ENCODE assay signal across 19 cellular contexts in genomic region chr5:121572061-121572460, GRCh38.
DNase-seq lines count a peak whose midpoint lies in the region; ATAC-seq, FAIRE-seq and TF ChIP-seq lines count a peak whose summit lies in the region.
"Had no signal": no experiment of that assay in that cellular context is flagged by ENCODE, and none has a peak within 500 bp of the region (broad histone marks: within the 10 kb centered on the region; RNA-seq: fewer than 3 reads in every experiment).

No MANE protein-coding gene starts in this region.

- H3K27ac ChIP-seq in DND-41 (ENCODE audit: low read length): peak overlapping the region; percentile 66; the same call in 1 of the 2 replicates
- H3K27ac ChIP-seq in astrocyte (ENCODE audit: low read depth, low read length): no peak overlapping the region
- H3K27ac ChIP-seq in Karpas-422 (ENCODE audit: low read length): no peak overlapping the region
- H3K27ac ChIP-seq: 22Rv1, BLaER1 had no signal

- peaks cover 7% of the 10 kb centered on the region for H3K9me3 ChIP-seq in DND-41 (ENCODE audit: insufficient read depth, low read length, severe bottlenecking)
- H3K9me3 ChIP-seq in astrocyte (ENCODE audit: insufficient read depth, low read depth, low read length): no peaks in the 10 kb centered on the region
- peaks cover 3% of the 10 kb centered on the region; the same call in 1 of the 2 replicates for H3K9me3 ChIP-seq in Karpas-422 (ENCODE audit: low read length)
- H3K9me3 ChIP-seq: BLaER1 had no signal

- 0 out of 2 replicates have a peak overlapping the region, but pooled peaks have one; percentile 37 for H2AFZ ChIP-seq in DND-41 (ENCODE audit: low read depth, low read length)
- H2AFZ ChIP-seq in astrocyte (ENCODE audit: low read depth, low read length): no peak overlapping the region
- H2AFZ ChIP-seq in Karpas-422 (ENCODE audit: low read length): no peak overlapping the region

- H3K36me3 Mint-ChIP-seq in astrocyte (ENCODE audit: low read depth, unreplicated experiment): no peaks in the 10 kb centered on the region
- H3K36me3 Mint-ChIP-seq: CD14-positive monocyte; CD4-positive, alpha-beta memory T cell had no signal

- no peaks in the 10 kb centered on the region for H3K9me3 Mint-ChIP-seq in astrocyte (ENCODE audit: unreplicated experiment)

- no peaks in the 10 kb centered on the region for H3K36me3 ChIP-seq in DND-41 (ENCODE audit: insufficient read depth, low read length)
- H3K36me3 ChIP-seq in astrocyte (ENCODE audit: insufficient read depth, low read length): no peaks in the 10 kb centered on the region
- no peaks in the 10 kb centered on the region for H3K36me3 ChIP-seq in Karpas-422 (ENCODE audit: insufficient read depth, low read length)
- H3K36me3 ChIP-seq: BLaER1 had no signal

- H3K9ac ChIP-seq in DND-41 (ENCODE audit: low read depth, low read length): no peak overlapping the region
- no peak overlapping the region for H3K9ac ChIP-seq in astrocyte (ENCODE audit: low read length)
- H3K9ac ChIP-seq in Karpas-422 (ENCODE audit: low read length): no peak overlapping the region
- H3K9ac ChIP-seq: BLaER1 had no signal

- DNase-seq in DND-41: no peak
- peak; percentile 45 for DNase-seq in astrocyte (ENCODE audit: low read depth)
- DNase-seq in choroid plexus epithelial cell (ENCODE audit: low read depth): peak; percentile 3
- DNase-seq in non-pigmented ciliary epithelial cell (ENCODE audit: low read depth): peak; percentile 19
- DNase-seq in 8988T: no peak
- no peak for DNase-seq in Karpas-422
- DNase-seq: Calu3; CD4-positive, alpha-beta memory T cell; DMS79 treated with DMSO at 0.1 percent for 48 hours; GF-D8; GOT3; H7; HFFc6 had no signal

- H3K79me2 ChIP-seq in DND-41 (ENCODE audit: insufficient read depth, low read length) (no peaks in the 10 kb centered on the region), astrocyte (ENCODE audit: insufficient read depth, low read length) (no peaks in the 10 kb centered on the region), Karpas-422 (ENCODE audit: low read length) (no peaks in the 10 kb centered on the region)

- no peak for FAIRE-seq in astrocyte (lab: Jason Lieb, UNC)

- TF ChIP-seq CTCF in DND-41 (IDR thresholded peaks at IDR 0.05; ENCODE audit: borderline replicate concordance, extremely low read depth, low read length, poor library complexity, severe bottlenecking): no peak
- no peak for TF ChIP-seq CTCF in astrocyte (IDR thresholded peaks at IDR 0.05; ENCODE audit: insufficient read depth, low read depth, low read length)
- TF ChIP-seq CTCF in choroid plexus epithelial cell (conservative IDR thresholded peaks at IDR 0.05; ENCODE audit: low read depth, low read length): no peak

- peaks cover 9% of the 10 kb centered on the region for H3K4me1 Mint-ChIP-seq in astrocyte (ENCODE audit: low read depth, unreplicated experiment)
- H3K4me1 Mint-ChIP-seq: CD14-positive monocyte; CD4-positive, alpha-beta memory T cell had no signal

- H3K4me2 ChIP-seq in DND-41 (ENCODE audit: insufficient read depth, low read length) (no peak overlapping the region), astrocyte (ENCODE audit: low read length) (no peak overlapping the region), Karpas-422 (ENCODE audit: low read depth, low read length, poor library complexity, severe bottlenecking) (no peak overlapping the region)
- H3K4me2 ChIP-seq: BLaER1 had no signal

- no peaks in the 10 kb centered on the region for H4K20me1 ChIP-seq in DND-41 (ENCODE audit: insufficient read depth, low read length)
- H4K20me1 ChIP-seq in astrocyte (ENCODE audit: insufficient read depth, low read length): no peaks in the 10 kb centered on the region
- H4K20me1 ChIP-seq in Karpas-422 (ENCODE audit: insufficient read depth, low read depth, low read length): no peaks in the 10 kb centered on the region
- H4K20me1 ChIP-seq: BLaER1 had no signal

- H3K4me1 ChIP-seq in DND-41 (ENCODE audit: insufficient read depth, low read length) (peaks cover 35% of the 10 kb centered on the region), astrocyte (ENCODE audit: insufficient read depth, low read length) (no peaks in the 10 kb centered on the region), Karpas-422 (ENCODE audit: low read length) (no peaks in the 10 kb centered on the region)
- H3K4me1 ChIP-seq: BLaER1 had no signal

- no peaks in the 10 kb centered on the region for H3K27me3 Mint-ChIP-seq in astrocyte (ENCODE audit: low read depth, unreplicated experiment)
- H3K27me3 Mint-ChIP-seq: CD4-positive, alpha-beta memory T cell had no signal

- H3K27ac Mint-ChIP-seq in astrocyte (ENCODE audit: unreplicated experiment): no peak overlapping the region
- H3K27ac Mint-ChIP-seq: CD14-positive monocyte; CD4-positive, alpha-beta memory T cell; HFFc6 had no signal

- H3K27me3 ChIP-seq in DND-41 (ENCODE audit: insufficient read depth, low read length, poor library complexity): no peaks in the 10 kb centered on the region
- H3K27me3 ChIP-seq in astrocyte (ENCODE audit: insufficient read depth, low read length): no peaks in the 10 kb centered on the region
- H3K27me3 ChIP-seq in Karpas-422 (ENCODE audit: low read length): no peaks in the 10 kb centered on the region
- H3K27me3 ChIP-seq: BLaER1 had no signal

- no peaks in the 10 kb centered on the region for H3K9me2 ChIP-seq in Karpas-422 (replicated peaks; ENCODE audit: insufficient read depth, low read length)

- ATAC-seq in DND-41 (ENCODE audit: insufficient read depth, low read depth): no peak
- ATAC-seq in HG03108 (IDR thresholded peaks at IDR 0.05; ENCODE audit: unreplicated experiment): no peak
- no peak for ATAC-seq in GM18520 (IDR thresholded peaks at IDR 0.05; ENCODE audit: unreplicated experiment)
- ATAC-seq: HCT116 had no signal

- H3K4me3 Mint-ChIP-seq in astrocyte (ENCODE audit: unreplicated experiment): no peak overlapping the region
- H3K4me3 Mint-ChIP-seq: CD14-positive monocyte; CD4-positive, alpha-beta memory T cell; HFFc6 had no signal

- H3K4me3 ChIP-seq in DND-41 (ENCODE audit: low read depth in 1 of 2, low read length in 2 of 2): no peak overlapping the region
- no peak overlapping the region for H3K4me3 ChIP-seq in astrocyte (ENCODE audit: insufficient read depth, low read depth, low read length)
- no peak overlapping the region for H3K4me3 ChIP-seq in choroid plexus epithelial cell (ENCODE audit: low read depth, low read length)
- H3K4me3 ChIP-seq in Karpas-422 (ENCODE audit: low read length): no peak overlapping the region
- H3K4me3 ChIP-seq: BLaER1 had no signal

Comparison
In these comparisons a context has a peak if more than half of its experiments do, and no peak if none do; other contexts are left out.
1. DNase-seq: peak in astrocyte (single experiment), choroid plexus epithelial cell (single experiment) and non-pigmented ciliary epithelial cell (single experiment); none in DND-41 (single experiment), 8988T (single experiment) and Karpas-422 (single experiment).